In genomic region chr6:34657307-34657978, GRCh38 we compare ENCODE assay signal across 8 cellular contexts. TPM values are rescaled to one million over a fixed set of nuclear protein-coding genes. Genes with fewer than 3 reads are reported as not detected.
DNase-seq lines count a peak whose midpoint lies in the region; ATAC-seq lines count a peak whose summit lies in the region.

No MANE protein-coding gene starts in this region.

- H3K4me3 Mint-ChIP-seq in activated CD8-positive, alpha-beta memory T cell treated with anti-CD3 and anti-CD28 coated beads, Interleukin-2, amount 10 ng/mL, durations not matched to agents 7 days and 5 days, result peak overlapping the region; percentile 81
- peak overlapping the region; percentile 66 for H3K4me3 Mint-ChIP-seq in activated naive CD8-positive, alpha-beta T cell treated with anti-CD3 and anti-CD28 coated beads for 36 hours

- no peaks in the 10 kb centered on the region for H3K27me3 Mint-ChIP-seq in activated CD8-positive, alpha-beta memory T cell treated with anti-CD3 and anti-CD28 coated beads, Interleukin-2, amount 10 ng/mL, durations not matched to agents 7 days and 5 days
- H3K27me3 Mint-ChIP-seq in activated naive CD8-positive, alpha-beta T cell treated with anti-CD3 and anti-CD28 coated beads for 36 hours, result no peaks in the 10 kb centered on the region

- ATAC-seq in activated CD8-positive, alpha-beta memory T cell treated with anti-CD3 and anti-CD28 coated beads, Interleukin-2, amount 10 ng/mL, durations not matched to agents 7 days and 5 days, result peak; percentile 13
- ATAC-seq in Right ventricle myocardium superior (ENCODE audit: poor library complexity) (peak; percentile 81), GM18858 (IDR thresholded peaks at IDR 0.05; ENCODE audit: unreplicated experiment) (no peak)

- no peaks in the 10 kb centered on the region for H3K9me3 Mint-ChIP-seq in activated CD8-positive, alpha-beta memory T cell treated with anti-CD3 and anti-CD28 coated beads, Interleukin-2, amount 10 ng/mL, durations not matched to agents 7 days and 5 days (ENCODE audit: low read depth)
- no peaks in the 10 kb centered on the region for H3K9me3 Mint-ChIP-seq in activated naive CD8-positive, alpha-beta T cell treated with anti-CD3 and anti-CD28 coated beads for 36 hours

- peak; percentile 51 for DNase-seq in activated CD8-positive, alpha-beta memory T cell treated with anti-CD3 and anti-CD28 coated beads, Interleukin-2, amount 10 ng/mL, durations not matched to agents 7 days and 5 days
- DNase-seq in activated CD8-positive, alpha-beta memory T cell treated with anti-CD3 and anti-CD28 coated beads for 24 hours, result no peak
- DNase-seq in NCI-H2107 (lab: John Stamatoyannopoulos, UW) (peak; percentile 3), Right ventricle myocardium superior (no peak), pulmonary artery endothelial cell (ENCODE audit: low read depth, low spot score) (peak; percentile 41), middle frontal gyrus (ENCODE audit: extremely low spot score, low spot score) (no peak)
- no peak for DNase-seq in activated naive CD8-positive, alpha-beta T cell treated with anti-CD3 and anti-CD28 coated beads for 36 hours

- H3K4me1 Mint-ChIP-seq in activated CD8-positive, alpha-beta memory T cell treated with anti-CD3 and anti-CD28 coated beads, Interleukin-2, amount 10 ng/mL, durations not matched to agents 7 days and 5 days, result peaks cover 51% of the 10 kb centered on the region
- H3K4me1 Mint-ChIP-seq in activated naive CD8-positive, alpha-beta T cell treated with anti-CD3 and anti-CD28 coated beads for 36 hours, result peaks cover 46% of the 10 kb centered on the region

- H3K36me3 Mint-ChIP-seq in activated CD8-positive, alpha-beta memory T cell treated with anti-CD3 and anti-CD28 coated beads, Interleukin-2, amount 10 ng/mL, durations not matched to agents 7 days and 5 days, result peaks cover 26% of the 10 kb centered on the region
- peaks cover 12% of the 10 kb centered on the region for H3K36me3 Mint-ChIP-seq in activated naive CD8-positive, alpha-beta T cell treated with anti-CD3 and anti-CD28 coated beads for 36 hours

- peak overlapping the region; percentile 98 for H3K27ac Mint-ChIP-seq in activated CD8-positive, alpha-beta memory T cell treated with anti-CD3 and anti-CD28 coated beads, Interleukin-2, amount 10 ng/mL, durations not matched to agents 7 days and 5 days
- peak overlapping the region; percentile 79 for H3K27ac Mint-ChIP-seq in activated naive CD8-positive, alpha-beta T cell treated with anti-CD3 and anti-CD28 coated beads for 36 hours

- CTCF ChIA-PET in activated CD8-positive, alpha-beta memory T cell treated with anti-CD3 and anti-CD28 coated beads, Interleukin-2, amount 10 ng/mL, durations not matched to agents 7 days and 5 days (lab: Charles Lee), result interaction anchor here (0.9 to 2.4 kb wide), 7 partner anchors 11 to 169 kb away, joined by 3 to 17 read pairs (median 5); partner anchors contain the start of genes BLTP3A, ILRUN and SNRPC

- intact Hi-C loops in Right ventricle myocardium superior (cut with DNase I), result no loop called here

RNA-seq across cellular contexts. Expression of gene ILRUN, which starts 39.1 kb away (rescaled TPM):
- 10 to 100 TPM; 73.7 to 79.8 TPM for total RNA-seq in activated CD8-positive, alpha-beta memory T cell treated with anti-CD3 and anti-CD28 coated beads, Interleukin-2, amount 10 ng/mL, durations not matched to agents 7 days and 5 days
- total RNA-seq in activated naive CD8-positive, alpha-beta T cell treated with anti-CD3 and anti-CD28 coated beads for 36 hours, result 10 to 100 TPM; 45.7 to 46.1 TPM
- total RNA-seq in Right ventricle myocardium superior, result 132 TPM
- 40.3 and 62.4 TPM in 2 replicates for total RNA-seq in pulmonary artery endothelial cell

Comparison
In these comparisons a context has a peak if more than half of its experiments do, and no peak if none do; other contexts are left out.
1. DNase-seq: peak in activated CD8-positive, alpha-beta memory T cell treated with anti-CD3 and anti-CD28 coated beads, Interleukin-2, amount 10 ng/mL, durations not matched to agents 7 days and 5 days (single experiment), NCI-H2107 (single experiment) and pulmonary artery endothelial cell (single experiment); none in activated CD8-positive, alpha-beta memory T cell treated with anti-CD3 and anti-CD28 coated beads for 24 hours (single experiment), activated naive CD8-positive, alpha-beta T cell treated with anti-CD3 and anti-CD28 coated beads for 36 hours (single experiment), Right ventricle myocardium superior (single experiment) and middle frontal gyrus (single experiment).